Comparison of ENCODE assay signal across 20 cellular contexts in the genomic region with DNA sequence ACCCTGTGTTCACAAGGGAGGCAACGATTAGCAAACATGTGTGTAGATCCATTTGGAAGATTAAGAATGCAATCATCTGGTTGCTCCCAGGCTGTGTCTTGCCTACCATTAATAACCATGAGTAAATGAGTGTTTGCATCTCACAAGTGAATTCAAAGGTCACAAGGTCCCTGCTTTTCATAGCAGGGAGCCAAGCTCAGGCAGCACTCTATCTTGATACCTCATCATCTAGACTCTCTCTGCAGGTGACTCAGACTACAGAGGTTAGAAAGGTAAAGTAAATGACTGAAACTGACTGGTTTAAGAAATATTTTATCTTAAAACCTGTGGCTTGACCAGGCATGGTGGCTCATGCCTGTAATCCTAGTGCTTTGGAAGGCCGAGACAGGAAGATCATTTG. TPM values are rescaled to one million over a fixed set of nuclear protein-coding genes. Genes with fewer than 3 reads are reported as not detected.
DNase-seq lines count a peak whose midpoint lies in the region; ATAC-seq and TF ChIP-seq lines count a peak whose summit lies in the region.
"Had no signal": no experiment of that assay in that cellular context is flagged by ENCODE, and none has a peak within 500 bp of the region (broad histone marks: within the 10 kb centered on the region; RNA-seq: fewer than 3 reads in every experiment).

No MANE protein-coding gene starts in this region.

- H3K23ac ChIP-seq in trophoblast cell (ENCODE audit: low read length) = no peak overlapping the region

- no peak overlapping the region for H2BK5ac ChIP-seq in trophoblast cell (ENCODE audit: low read depth, low read length, poor library complexity)

- CTCF ChIA-PET in HCT116 (lab: Charles Lee) = no interaction called here

- no TSS peak for BruUV-seq in HCT116 (replicated peaks; lab: Mats Ljungman, UMichigan)

- no CpG with 5 or more reads among the region's 2 CpGs for WGBS in trophoblast cell (ENCODE audit: extremely low coverage, insufficient coverage, insufficient read length)

- no peaks in the 10 kb centered on the region for H3K79me1 ChIP-seq in trophoblast cell (ENCODE audit: low read length)

- POLR2A ChIA-PET in HCT116 (lab: Charles Lee) = no interaction called here

- H3K27ac ChIP-seq in HCT116 (ENCODE audit: low read depth, low read length) (no peak overlapping the region), trophoblast cell (ENCODE audit: low read depth, low read length) (no peak overlapping the region)
- H3K27ac ChIP-seq: Peyer's patch had no signal

- H4K8ac ChIP-seq in trophoblast cell (ENCODE audit: low read depth, low read length) = no peak overlapping the region

- H2BK120ac ChIP-seq in trophoblast cell (ENCODE audit: insufficient read depth, low read length, poor library complexity) = no peak overlapping the region

- no peaks in the 10 kb centered on the region for H3K79me2 ChIP-seq in HCT116 (ENCODE audit: insufficient read depth, low read length)
- no peaks in the 10 kb centered on the region for H3K79me2 ChIP-seq in trophoblast cell (ENCODE audit: control insufficient read depth, insufficient read depth, low read length, poor library complexity)

- RAD21 ChIA-PET in HCT116 (lab: Charles Lee; ENCODE audit: low non-redundant PET in 1 of 2, low total read pairs in 2 of 2, uncharacterized antibody in 2 of 2, unreplicated experiment in 2 of 2) = no interaction called here

- no peak for TF ChIP-seq RAD21 in HCT116 (IDR thresholded peaks at IDR 0.05; ENCODE audit: low read depth)

- no peaks in the 10 kb centered on the region for H3K9me3 ChIP-seq in HCT116 (ENCODE audit: control insufficient read depth in 1 of 2, insufficient read depth in 1 of 2, low read depth in 1 of 2, low read length in 2 of 2)
- H3K9me3 ChIP-seq in trophoblast cell (ENCODE audit: insufficient read depth, low read depth, low read length) = no peaks in the 10 kb centered on the region
- H3K9me3 ChIP-seq: Peyer's patch had no signal

- intact Hi-C loops in HCT116 (cut with micrococcal nuclease) = no loop called here

- H2BK12ac ChIP-seq in trophoblast cell (ENCODE audit: low read length) = no peak overlapping the region

- H2AK5ac ChIP-seq in trophoblast cell (ENCODE audit: low read length) = no peak overlapping the region

- no peak overlapping the region for H3K4ac ChIP-seq in trophoblast cell (ENCODE audit: low read depth, low read length)

- no peaks in the 10 kb centered on the region; the same call in 1 of the 2 replicates for H3K27me3 ChIP-seq in HCT116 (ENCODE audit: insufficient read depth, low read length)
- no peaks in the 10 kb centered on the region for H3K27me3 ChIP-seq in trophoblast cell (ENCODE audit: insufficient read depth, low read length)
- H3K27me3 ChIP-seq: Peyer's patch had no signal

- no peak overlapping the region for H3K14ac ChIP-seq in trophoblast cell (ENCODE audit: low read length)

- H2AFZ ChIP-seq in HCT116 (ENCODE audit: low read depth, low read length, poor library complexity, severe bottlenecking) (no peak overlapping the region), trophoblast cell (ENCODE audit: insufficient read depth, low read length, poor library complexity) (no peak overlapping the region)

- no peak overlapping the region for H3K18ac ChIP-seq in trophoblast cell (ENCODE audit: low read length)

- H3K36me3 ChIP-seq in HCT116 (ENCODE audit: control insufficient read depth in 1 of 2, insufficient read depth in 2 of 2, low read length in 2 of 2) = no peaks in the 10 kb centered on the region
- H3K36me3 ChIP-seq in trophoblast cell (ENCODE audit: control insufficient read depth in 1 of 2, insufficient read depth in 2 of 2, low read length in 2 of 2) = no peaks in the 10 kb centered on the region
- H3K36me3 ChIP-seq: Peyer's patch had no signal

- ATAC-seq in HCT116 = peak; percentile 46; the same call in 1 of the 2 replicates

- H3K4me2 ChIP-seq in HCT116 (ENCODE audit: low read length) (no peak overlapping the region), trophoblast cell (ENCODE audit: low read length) (no peak overlapping the region)

- no peak overlapping the region for H4K12ac ChIP-seq in trophoblast cell (ENCODE audit: low read depth, low read length)

- TF ChIP-seq POLR2A in HCT116 (IDR thresholded peaks at IDR 0.05; ENCODE audit: borderline replicate concordance, extremely low read depth, insufficient read depth, insufficient read length) = no peak

- TF ChIP-seq CTCF in HCT116 (IDR thresholded peaks at IDR 0.05 in 2 of 3, conservative IDR thresholded peaks at IDR 0.05 in 1 of 3; ENCODE audit: borderline replicate concordance in 1 of 3, insufficient read depth in 1 of 3, low read depth in 2 of 3, low read length in 2 of 3) = no peak
- no peak for TF ChIP-seq CTCF in epithelial cell of esophagus (IDR thresholded peaks at IDR 0.05; ENCODE audit: insufficient read depth, low read depth, low read length, missing control alignments)

- H3K9me2 ChIP-seq in HCT116 (ENCODE audit: insufficient read depth) = no peaks in the 10 kb centered on the region

- DNase-seq in HCT116 (ENCODE audit: low read depth, low spot score) (no peak), NCI-H2227 treated with DMSO at 0.1 percent for 48 hours (lab: John Stamatoyannopoulos, UW) (peak; percentile 83), epithelial cell of esophagus (ENCODE audit: low read depth) (peak; percentile 84), trophoblast cell (peak; percentile 80 to 88), activated gamma-delta T cell (lab: John Stamatoyannopoulos, UW) (no peak), amniotic stem cell (lab: John Stamatoyannopoulos, UW) (no peak)
- no peak for DNase-seq in activated CD4-positive, alpha-beta T cell treated with anti-CD3 and anti-CD28 coated beads, Interleukin-2, amount 50 U/mL, for 1 hour
- DNase-seq: CD4-positive, CD25-positive, alpha-beta regulatory T cell; EL; IMR-90; Karpas-422; NCI-H1105 treated with DMSO at 0.1 percent for 48 hours; NCI-H2029; NCI-H2171; NCI-H510A treated with DMSO at 0.1 percent for 48 hours; Peyer's patch; SHP77 treated with DMSO at 0.1 percent for 48 hours had no signal

- H3K4me1 ChIP-seq in HCT116 (ENCODE audit: control insufficient read depth in 1 of 2, insufficient read depth in 2 of 2, low read length in 2 of 2) (0 out of 4 replicates have a peak, but pooled peaks cover 0 to 5% of the 10 kb centered on the region in 2 experiments), trophoblast cell (ENCODE audit: control insufficient read depth in 1 of 2, insufficient read depth in 2 of 2, low read length in 2 of 2) (no peaks in the 10 kb centered on the region)
- H3K4me1 ChIP-seq: Peyer's patch had no signal

- no peaks in the 10 kb centered on the region for H4K20me1 ChIP-seq in HCT116 (ENCODE audit: insufficient read depth)

- no peak overlapping the region for H3K9ac ChIP-seq in HCT116 (ENCODE audit: low read length)
- no peak overlapping the region for H3K9ac ChIP-seq in trophoblast cell (ENCODE audit: low read length)

- H3K4me3 ChIP-seq in HCT116 (replicated peaks in 1 of 2; ENCODE audit: low read depth in 1 of 2, low read length in 2 of 2) (no peak overlapping the region), epithelial cell of esophagus (ENCODE audit: low read length) (no peak overlapping the region), trophoblast cell (ENCODE audit: low read depth, low read length) (no peak overlapping the region)
- H3K4me3 ChIP-seq: Peyer's patch had no signal

- H4K91ac ChIP-seq in trophoblast cell (ENCODE audit: low read depth, low read length) = no peak overlapping the region

TF ChIP-seq in HCT116, 20 proteins besides CTCF, POLR2A, EP300 and RAD21:
- TF ChIP-seq ZNF274 (IDR thresholded peaks at IDR 0.05; ENCODE audit: low read depth, low read length) = no peak

RNA-seq across cellular contexts. Expression of gene VWA3A, which starts 25.3 kb away (rescaled TPM):
- total RNA-seq in HCT116 (2021; ENCODE audit: unreplicated experiment) = not detected
- 0.05 TPM in 1 of 2 replicates, not detected in the other for polyA plus RNA-seq in HCT116 (2012)
- polyA plus RNA-seq in trophoblast cell (2013) = 0.04 TPM in 2 replicates
- total RNA-seq: H4, HT-29, IMR-90 had no signal
- polyA plus RNA-seq: AG04450; CD4-positive, CD25-positive, alpha-beta regulatory T cell; IMR-90 had no signal

RNA-seq across cellular contexts. Expression of gene SDR42E2, which starts 44.6 kb away (rescaled TPM):
- 0.27 TPM for total RNA-seq in HCT116 (2021; ENCODE audit: unreplicated experiment)
- 0.06 and 0.10 TPM in 2 replicates for polyA plus RNA-seq in HCT116 (2012)
- 0.04 TPM in 1 of 2 replicates, not detected in the other for polyA plus RNA-seq in trophoblast cell (2013)
- total RNA-seq: H4, IMR-90, Peyer's patch had no signal
- polyA plus RNA-seq: AG04450, IMR-90 had no signal

Comparison
In these comparisons a context has a peak if more than half of its experiments do, and no peak if none do; other contexts are left out.
1. DNase-seq: peak in NCI-H2227 treated with DMSO at 0.1 percent for 48 hours (single experiment), epithelial cell of esophagus (single experiment) and trophoblast cell (2 of 2); none in HCT116 (single experiment), activated gamma-delta T cell (single experiment), activated CD4-positive, alpha-beta T cell treated with anti-CD3 and anti-CD28 coated beads, Interleukin-2, amount 50 U/mL, for 1 hour (single experiment) and amniotic stem cell (single experiment).